Comparison of ENCODE assay signal across 1 cellular context in the genomic region with DNA sequence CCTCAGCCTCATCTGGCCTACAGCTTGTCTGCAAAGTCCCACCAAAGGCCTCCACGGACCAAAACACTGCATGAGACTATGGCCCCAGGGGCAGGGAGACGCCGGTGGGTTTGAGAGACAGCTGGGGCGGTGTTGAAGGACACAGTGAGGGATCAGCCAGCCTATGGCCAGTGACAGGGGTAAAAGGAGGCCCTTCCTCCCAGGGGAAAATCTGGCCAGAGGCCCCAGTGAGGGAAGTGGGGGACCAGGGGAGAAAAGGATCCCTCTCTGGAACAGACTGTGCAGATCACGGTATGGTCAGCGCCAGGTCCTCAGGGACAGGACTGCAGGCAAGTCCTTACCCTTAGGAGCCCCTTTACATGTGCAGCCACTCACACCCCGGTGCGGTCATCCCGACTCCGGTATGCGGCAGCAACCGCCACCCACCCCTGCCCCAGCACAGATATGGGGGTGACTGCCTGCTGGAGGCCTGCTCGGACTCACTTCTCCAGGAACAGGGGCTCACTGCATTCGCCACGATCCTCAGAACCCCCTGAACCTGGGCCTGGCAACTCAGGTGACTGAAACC.
TF ChIP-seq lines count a peak whose summit lies in the region.

No MANE protein-coding gene starts in this region.

TF ChIP-seq in A549, 52 proteins besides CTCF, POLR2A, EP300 and RAD21:
- no peak for TF ChIP-seq SREBF2 (IDR thresholded peaks at IDR 0.05)
- no peak for TF ChIP-seq ELK1 (IDR thresholded peaks at IDR 0.05; ENCODE audit: low read depth, low read length)
- TF ChIP-seq TP53 (CRISPR knock-in tag; IDR thresholded peaks at IDR 0.05) = no peak
TF ChIP-seq in A549: peak in this region for 0.
